In the genomic region with DNA sequence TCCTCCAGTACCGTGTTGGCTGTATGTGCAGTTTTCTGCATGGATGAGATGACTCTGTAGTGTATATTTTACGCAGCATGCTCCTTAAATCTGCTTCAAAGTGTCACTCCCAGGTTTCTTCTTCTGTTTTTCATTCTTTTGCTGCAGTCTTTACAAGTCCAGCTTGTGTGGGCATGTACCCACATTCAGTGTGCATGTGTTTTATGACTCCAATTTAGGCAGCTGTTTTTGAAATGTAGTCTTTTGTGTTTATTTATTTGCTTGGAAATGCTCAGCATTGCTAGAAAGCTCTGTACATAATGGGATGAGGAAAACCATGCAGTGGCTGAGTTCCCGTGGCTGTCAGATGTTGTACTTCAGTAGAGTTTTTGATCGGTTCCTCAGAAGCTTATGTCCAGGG, we compare ENCODE assay signal across 30 cellular contexts.
A peak's percentile ranks its signal among the peaks of the same experiment; 100 is the strongest.
DNase-seq lines count a peak whose midpoint lies in the region; FAIRE-seq and TF ChIP-seq lines count a peak whose summit lies in the region.
"Had no signal": no experiment of that assay in that cellular context is flagged by ENCODE, and none has a peak within 500 bp of the region (broad histone marks: within the 10 kb centered on the region; RNA-seq: fewer than 3 reads in every experiment).

No MANE protein-coding gene starts in this region.

- H3K4me1 ChIP-seq in mammary epithelial cell (ENCODE audit: insufficient read depth, low read length) = peaks cover 11% of the 10 kb centered on the region
- H3K4me1 ChIP-seq in thyroid gland = peaks cover 22 to 67% of the 10 kb centered on the region in 2 donors
- H3K4me1 ChIP-seq: upper lobe of left lung had no signal

- CTCF ChIA-PET in mammary epithelial cell (lab: Charles Lee; ENCODE audit: low non-redundant PET) (no interaction called here), MCF 10A (lab: Yijun Ruan, JAX) (interaction anchor here (0.6 to 0.7 kb wide), 2 partner anchors 630 to 1266 kb away, joined by 3 read pairs; no protein-coding TSS in a partner anchor)

- intact Hi-C loops in mammary epithelial cell (cut with micrococcal nuclease) (loop anchor here (10.0 kb wide), 1 partner anchor 141 kb away; a partner anchor contains a TSS), MCF 10A (cut with micrococcal nuclease) (no loop called here), thyroid gland (cut with DNase I) (no loop called here)

- DNase-seq in mammary epithelial cell = no peak
- DNase-seq in MCF 10A (ENCODE audit: unreplicated experiment) = no peak
- peak; percentile 37 for DNase-seq in bronchial epithelial cell (ENCODE audit: low read depth)
- DNase-seq in left kidney (ENCODE audit: low read depth, low spot score) = peak; percentile 10
- no peak for DNase-seq in thyroid gland
- no peak for DNase-seq in hippocampal formation (lab: John Stamatoyannopoulos, UW)
- no peak for DNase-seq in stimulated activated CD4-positive, alpha-beta T cell treated with anti-CD3 and anti-CD28 coated beads, Interleukin-4, amount 100 ng/mL, for 4 hours
- DNase-seq in NCI-H146 treated with DMSO at 0.1 percent for 48 hours (lab: John Stamatoyannopoulos, UW; ENCODE audit: unreplicated experiment) = no peak
- DNase-seq: ACHN; activated CD4-positive, alpha-beta T cell treated with anti-CD3 and anti-CD28 coated beads, Interleukin-2, amount 50 U/mL, for 48 hours; activated naive CD4-positive, alpha-beta T cell treated with anti-CD3 and anti-CD28 coated beads, Interleukin-2, amount 10 ng/mL, durations not matched to agents 7 days and 5 days; amygdala; BE2C; cortex of kidney; left ventricle myocardium superior; natural killer cell; NCI-H1092 treated with DMSO at 0.1 percent for 48 hours; NCI-H526 treated with DMSO at 0.1 percent for 48 hours; ovary; stimulated activated CD4-positive, alpha-beta T cell treated with anti-CD3 and anti-CD28 coated beads, Interleukin-2, amount 100 ng/mL, for 48 hours; substantia nigra; T-helper 1 cell; upper lobe of left lung had no signal

- TF ChIP-seq CTCF in mammary epithelial cell (conservative IDR thresholded peaks at IDR 0.05 in 1 of 2, IDR thresholded peaks at IDR 0.05 in 1 of 2; ENCODE audit: extremely low read depth in 1 of 2, insufficient read depth in 1 of 2, low read depth in 1 of 2, low read length in 2 of 2) (no peak), MCF 10A (IDR thresholded peaks at IDR 0.05; ENCODE audit: unreplicated experiment) (no peak), bronchial epithelial cell (IDR thresholded peaks at IDR 0.05; ENCODE audit: insufficient read depth, low read length, severe bottlenecking) (no peak), thyroid gland (IDR thresholded peaks at IDR 0.05) (no peak)

- H3K9me3 Mint-ChIP-seq in MCF 10A (ENCODE audit: unreplicated experiment) = no peaks in the 10 kb centered on the region
- H3K9me3 Mint-ChIP-seq: activated naive CD4-positive, alpha-beta T cell treated with anti-CD3 and anti-CD28 coated beads, Interleukin-2, amount 10 ng/mL, durations not matched to agents 7 days and 5 days; activated T-helper 1 cell treated with anti-CD3 and anti-CD28 coated beads, Interleukin-12 subunit alpha, Interleukin-12 subunit beta, Interleukin-2, Interleukin-4 antibody, amounts not matched to agents 30 ng/mL and 10 ng/mL and 1 ng/mL, durations not matched to agents 14 hours and 24 hours and 36 hours; natural killer cell had no signal

- peak overlapping the region; percentile 33 for H2AFZ ChIP-seq in mammary epithelial cell (ENCODE audit: low read depth, low read length)

- in situ Hi-C loops in mammary epithelial cell (cut with MboI; ENCODE audit: low sequenced_read_pairs in 2 of 2) = no loop called here

- no peaks in the 10 kb centered on the region for H3K27me3 Mint-ChIP-seq in MCF 10A (ENCODE audit: insufficient read depth, unreplicated experiment)
- H3K27me3 Mint-ChIP-seq: activated naive CD4-positive, alpha-beta T cell treated with anti-CD3 and anti-CD28 coated beads, Interleukin-2, amount 10 ng/mL, durations not matched to agents 7 days and 5 days had no signal

- no peak overlapping the region for H3K4me3 Mint-ChIP-seq in MCF 10A (ENCODE audit: unreplicated experiment)
- H3K4me3 Mint-ChIP-seq: activated naive CD4-positive, alpha-beta T cell treated with anti-CD3 and anti-CD28 coated beads, Interleukin-2, amount 10 ng/mL, durations not matched to agents 7 days and 5 days; activated T-helper 1 cell treated with anti-CD3 and anti-CD28 coated beads, Interleukin-12 subunit alpha, Interleukin-12 subunit beta, Interleukin-2, Interleukin-4 antibody, amounts not matched to agents 30 ng/mL and 10 ng/mL and 1 ng/mL, durations not matched to agents 14 hours and 24 hours and 36 hours; natural killer cell had no signal

- TF ChIP-seq POLR2A in thyroid gland (IDR thresholded peaks at IDR 0.05) = no peak

- WGBS in mammary epithelial cell (ENCODE audit: low coverage, missing lambda C conversion rate) = 62% methylated on average over 4 of the region's 4 CpGs
- WGBS in thyroid gland, 2 donors = 36 to 41% methylated on average over 4 of the region's 4 CpGs

- H3K9me3 ChIP-seq in mammary epithelial cell (replicated peaks; ENCODE audit: insufficient read depth, low read length) = no peaks in the 10 kb centered on the region
- H3K9me3 ChIP-seq in thyroid gland = no peaks in the 10 kb centered on the region
- H3K9me3 ChIP-seq: BE2C, HAP-1, ovary, SJSA1, upper lobe of left lung had no signal

- H3K79me2 ChIP-seq in mammary epithelial cell (ENCODE audit: insufficient read depth, low read length) = no peaks in the 10 kb centered on the region

- H3K36me3 ChIP-seq in mammary epithelial cell (ENCODE audit: insufficient read depth, low read length) = no peaks in the 10 kb centered on the region
- H3K36me3 ChIP-seq in bronchial epithelial cell (ENCODE audit: control insufficient read depth, insufficient read depth, low read length) = no peaks in the 10 kb centered on the region
- H3K36me3 ChIP-seq in thyroid gland = no peaks in the 10 kb centered on the region
- H3K36me3 ChIP-seq: BE2C, cardiac muscle cell, HAP-1, ovary, SJSA1, upper lobe of left lung had no signal

- H3K4me3 ChIP-seq in mammary epithelial cell (replicated peaks in 1 of 3; ENCODE audit: insufficient read depth in 1 of 3, low read depth in 2 of 3, low read length in 3 of 3) (no peak overlapping the region), bronchial epithelial cell (ENCODE audit: low read depth, low read length) (no peak overlapping the region), thyroid gland (replicated peaks in 1 of 3) (no peak overlapping the region)
- H3K4me3 ChIP-seq: cardiac muscle cell, HAP-1, ovary, SJSA1, upper lobe of left lung had no signal

- dilution Hi-C loops in mammary epithelial cell (cut with HindIII; ENCODE audit: low sequenced_read_pairs) = loop anchor here (25.0 kb wide), 1 partner anchor 238 kb away; no protein-coding TSS in a partner anchor

- POLR2A ChIA-PET in MCF 10A (lab: Yijun Ruan, JAX) = no interaction called here

- H4K20me1 ChIP-seq in mammary epithelial cell (ENCODE audit: insufficient read depth, low read length) = no peaks in the 10 kb centered on the region

- H3K9ac ChIP-seq in mammary epithelial cell (ENCODE audit: insufficient read depth, low read length) = no peak overlapping the region

- peak overlapping the region; percentile 57 for H3K4me2 ChIP-seq in mammary epithelial cell (ENCODE audit: insufficient read depth, low read depth, low read length)

- FAIRE-seq in bronchial epithelial cell (lab: Jason Lieb, UNC) = no peak
- FAIRE-seq: G401.6, GM19239, islet of Langerhans had no signal

- no peaks in the 10 kb centered on the region for H3K36me3 Mint-ChIP-seq in MCF 10A (ENCODE audit: insufficient read depth, unreplicated experiment)
- H3K36me3 Mint-ChIP-seq: activated naive CD4-positive, alpha-beta T cell treated with anti-CD3 and anti-CD28 coated beads, Interleukin-2, amount 10 ng/mL, durations not matched to agents 7 days and 5 days; natural killer cell had no signal

- H3K27ac Mint-ChIP-seq in MCF 10A (ENCODE audit: low read depth, unreplicated experiment) = no peak overlapping the region
- H3K27ac Mint-ChIP-seq: activated naive CD4-positive, alpha-beta T cell treated with anti-CD3 and anti-CD28 coated beads, Interleukin-2, amount 10 ng/mL, durations not matched to agents 7 days and 5 days; activated T-helper 1 cell treated with anti-CD3 and anti-CD28 coated beads, Interleukin-12 subunit alpha, Interleukin-12 subunit beta, Interleukin-2, Interleukin-4 antibody, amounts not matched to agents 30 ng/mL and 10 ng/mL and 1 ng/mL, durations not matched to agents 14 hours and 24 hours and 36 hours; natural killer cell had no signal

- peaks cover 4% of the 10 kb centered on the region for H3K4me1 Mint-ChIP-seq in MCF 10A (ENCODE audit: insufficient read depth, unreplicated experiment)
- H3K4me1 Mint-ChIP-seq: activated naive CD4-positive, alpha-beta T cell treated with anti-CD3 and anti-CD28 coated beads, Interleukin-2, amount 10 ng/mL, durations not matched to agents 7 days and 5 days had no signal

- H3K27ac ChIP-seq in mammary epithelial cell (ENCODE audit: insufficient read depth, low read depth, low read length) (no peak overlapping the region), thyroid gland (peak overlapping the region in 2 of 3 donors; percentile 10 to 14)
- H3K27ac ChIP-seq: cardiac muscle cell, ovary, SJSA1, upper lobe of left lung had no signal

- H3K27me3 ChIP-seq in mammary epithelial cell (ENCODE audit: insufficient read depth, low read length) = no peaks in the 10 kb centered on the region
- H3K27me3 ChIP-seq in bronchial epithelial cell (ENCODE audit: control insufficient read depth, insufficient read depth, low read length) = no peaks in the 10 kb centered on the region
- no peaks in the 10 kb centered on the region for H3K27me3 ChIP-seq in thyroid gland
- H3K27me3 ChIP-seq: BE2C, cardiac muscle cell, ovary, SJSA1, upper lobe of left lung had no signal

- BruUV-seq in mammary epithelial cell (replicated peaks; lab: Mats Ljungman, UMichigan) (no TSS peak), MCF 10A (replicated peaks; lab: Mats Ljungman, UMichigan) (no TSS peak)

Comparison
In these comparisons a context has a peak if more than half of its experiments do, and no peak if none do; other contexts are left out.
1. DNase-seq: peak in bronchial epithelial cell (single experiment) and left kidney (single experiment); none in mammary epithelial cell (single experiment), MCF 10A (single experiment), thyroid gland (0 of 2), hippocampal formation (0 of 2), stimulated activated CD4-positive, alpha-beta T cell treated with anti-CD3 and anti-CD28 coated beads, Interleukin-4, amount 100 ng/mL, for 4 hours (0 of 2) and NCI-H146 treated with DMSO at 0.1 percent for 48 hours (single experiment).